ENCODE assay signal across 1 cellular context in genomic region chr14:89915114-89915878, GRCh38.
A peak's percentile ranks its signal among the peaks of the same experiment; 100 is the strongest.
TF ChIP-seq lines count a peak whose summit lies in the region.

No MANE protein-coding gene starts in this region.

TF ChIP-seq in HepG2, 621 proteins besides CTCF, POLR2A, EP300 and RAD21 (continued from another document and continues in another):
- TF ChIP-seq GATAD2A (CRISPR knock-in tag; IDR thresholded peaks at IDR 0.05): peak; percentile 16; the same call in 1 of the 2 replicates
- no peak for TF ChIP-seq ZNF280D (CRISPR knock-in tag; IDR thresholded peaks at IDR 0.05)
- peak; percentile 63; the same call in 1 of the 2 replicates for TF ChIP-seq CEBPG (CRISPR knock-in tag; IDR thresholded peaks at IDR 0.05)
- peak; percentile 75 for TF ChIP-seq SMC3 (IDR thresholded peaks at IDR 0.05; ENCODE audit: low read length)
- no peak for TF ChIP-seq TOE1 (CRISPR knock-in tag; IDR thresholded peaks at IDR 0.05)
- TF ChIP-seq ZNF883 (CRISPR knock-in tag; IDR thresholded peaks at IDR 0.05; ENCODE audit: not compliant biosample characterization): no peak
- TF ChIP-seq STAG1 (CRISPR knock-in tag; IDR thresholded peaks at IDR 0.05): peak; percentile 91
- TF ChIP-seq ARID5B (CRISPR knock-in tag; IDR thresholded peaks at IDR 0.05): peak; percentile 15; the same call in 1 of the 2 replicates
- TF ChIP-seq ZNF598 (CRISPR knock-in tag; IDR thresholded peaks at IDR 0.05; ENCODE audit: borderline replicate concordance): no peak
- TF ChIP-seq ZNF580 (CRISPR knock-in tag; IDR thresholded peaks at IDR 0.05; ENCODE audit: borderline replicate concordance, low read depth): no peak
- TF ChIP-seq ZNF607 (CRISPR knock-in tag; IDR thresholded peaks at IDR 0.05; ENCODE audit: borderline replicate concordance): no peak
- no peak for TF ChIP-seq ATF4 (CRISPR knock-in tag; IDR thresholded peaks at IDR 0.05)
- TF ChIP-seq FOSL1 (CRISPR knock-in tag; IDR thresholded peaks at IDR 0.05; ENCODE audit: borderline replicate concordance): no peak
- no peak for TF ChIP-seq ZNF784 (CRISPR knock-in tag; IDR thresholded peaks at IDR 0.05; ENCODE audit: borderline replicate concordance)
- TF ChIP-seq FOXC1 (CRISPR knock-in tag; IDR thresholded peaks at IDR 0.05; ENCODE audit: borderline replicate concordance): no peak
- TF ChIP-seq ZNF652 (CRISPR knock-in tag; IDR thresholded peaks at IDR 0.05; ENCODE audit: borderline replicate concordance, low read depth): peak; percentile 1; the same call in 1 of the 2 replicates
- TF ChIP-seq ZNF749 (CRISPR knock-in tag; IDR thresholded peaks at IDR 0.05; ENCODE audit: borderline replicate concordance): no peak
- no peak for TF ChIP-seq PLRG1 (conservative IDR thresholded peaks at IDR 0.05)
- TF ChIP-seq KIAA2018 (CRISPR knock-in tag; IDR thresholded peaks at IDR 0.05; ENCODE audit: borderline replicate concordance): no peak
- TF ChIP-seq HMG20B (CRISPR knock-in tag; conservative IDR thresholded peaks at IDR 0.05): no peak
- no peak for TF ChIP-seq SIN3B (IDR thresholded peaks at IDR 0.05; ENCODE audit: low read length)
- TF ChIP-seq ZNF207 (IDR thresholded peaks at IDR 0.05; ENCODE audit: borderline replicate concordance): no peak
- no peak for TF ChIP-seq ZFP37 (CRISPR knock-in tag; IDR thresholded peaks at IDR 0.05; ENCODE audit: borderline replicate concordance)
- no peak for TF ChIP-seq ZNF382 (CRISPR knock-in tag; IDR thresholded peaks at IDR 0.05; ENCODE audit: borderline replicate concordance)
- no peak for TF ChIP-seq ZNF180 (CRISPR knock-in tag; IDR thresholded peaks at IDR 0.05; ENCODE audit: borderline replicate concordance, low read depth)
- TF ChIP-seq TBX2 (CRISPR knock-in tag; IDR thresholded peaks at IDR 0.05; ENCODE audit: borderline replicate concordance): no peak
- TF ChIP-seq ZNF510 (CRISPR knock-in tag; IDR thresholded peaks at IDR 0.05; ENCODE audit: low read depth): no peak
- TF ChIP-seq ZKSCAN1 (IDR thresholded peaks at IDR 0.05; ENCODE audit: low read length): no peak
- TF ChIP-seq GFI1 (CRISPR knock-in tag; IDR thresholded peaks at IDR 0.05; ENCODE audit: borderline replicate concordance): no peak
- TF ChIP-seq KDM5A (IDR thresholded peaks at IDR 0.05; ENCODE audit: borderline replicate concordance, low read length): peak; percentile 52; the same call in 1 of the 2 replicates
- no peak for TF ChIP-seq SP140L (CRISPR knock-in tag; IDR thresholded peaks at IDR 0.05; ENCODE audit: borderline replicate concordance)
- TF ChIP-seq ZNF703 (CRISPR knock-in tag; IDR thresholded peaks at IDR 0.05; ENCODE audit: borderline replicate concordance): no peak
- no peak for TF ChIP-seq SOX6 (IDR thresholded peaks at IDR 0.05)
- no peak for TF ChIP-seq SOX6 (CRISPR knock-in tag; IDR thresholded peaks at IDR 0.05)
- TF ChIP-seq ZUFSP (CRISPR knock-in tag; IDR thresholded peaks at IDR 0.05; ENCODE audit: borderline replicate concordance): no peak
- TF ChIP-seq TEF (CRISPR knock-in tag; IDR thresholded peaks at IDR 0.05): 0 out of 2 replicates have a peak, but pooled peaks have one; percentile 56
- no peak for TF ChIP-seq GABPA (IDR thresholded peaks at IDR 0.05; ENCODE audit: low read depth, low read length)
- TF ChIP-seq GABPA (CRISPR knock-in tag; IDR thresholded peaks at IDR 0.05; ENCODE audit: low read depth): no peak
- TF ChIP-seq PBX2 (CRISPR knock-in tag; IDR thresholded peaks at IDR 0.05): no peak
- TF ChIP-seq BCL6 (CRISPR knock-in tag; IDR thresholded peaks at IDR 0.05): no peak
